8 cellular contexts compared by ENCODE assay signal in the genomic region with DNA sequence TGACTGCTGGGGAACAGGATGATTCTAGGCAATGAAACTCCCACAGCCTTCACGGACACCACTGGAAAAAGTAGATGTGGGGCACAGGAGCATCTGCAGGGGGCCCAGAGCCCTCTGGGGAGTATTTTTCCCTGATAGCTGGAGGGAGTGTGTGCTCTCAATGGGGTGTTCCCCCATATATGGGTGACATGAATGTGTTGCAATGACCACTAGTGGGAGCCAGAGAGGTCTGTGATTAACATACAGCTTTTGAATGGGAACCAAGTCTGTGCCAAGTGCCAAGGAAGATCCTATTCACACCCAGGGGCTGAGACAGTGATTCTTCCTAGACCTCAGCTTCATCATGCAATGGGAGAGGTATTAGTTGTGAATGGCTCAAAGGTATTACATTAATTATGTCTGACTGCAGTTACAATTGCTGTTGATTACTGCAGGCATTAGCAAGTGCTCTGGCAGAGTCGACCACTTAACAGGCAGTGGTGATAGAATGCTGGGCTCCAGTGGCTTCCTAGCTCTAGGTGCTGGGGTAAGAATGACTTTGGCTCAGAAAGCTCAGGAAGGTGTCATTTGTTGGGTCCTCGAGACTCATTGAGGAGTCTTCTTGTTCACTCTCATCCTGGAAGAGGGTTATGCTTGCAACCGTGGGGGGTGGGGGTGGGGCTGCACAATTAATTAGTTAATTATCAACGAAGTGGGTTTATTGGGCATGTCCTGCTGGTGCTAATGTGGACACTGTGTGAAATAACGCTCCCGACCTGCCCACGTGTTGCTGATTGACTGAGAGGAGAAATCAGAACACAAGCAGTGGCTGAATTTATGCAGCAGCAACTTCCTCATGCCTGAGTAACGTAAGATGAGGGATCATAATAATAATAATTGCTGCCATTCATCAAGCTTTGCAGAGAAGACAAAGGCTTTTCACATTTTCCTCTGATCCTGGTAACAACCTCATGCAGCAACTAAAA.
DNase-seq lines count a peak whose midpoint lies in the region; ATAC-seq, FAIRE-seq and TF ChIP-seq lines count a peak whose summit lies in the region.

No MANE protein-coding gene starts in this region.

- TF ChIP-seq CTCF in BJ (IDR thresholded peaks at IDR 0.05; ENCODE audit: insufficient read depth, low read depth, low read length) (peak; percentile 89), Panc1 (IDR thresholded peaks at IDR 0.05) (peak; percentile 92), astrocyte (IDR thresholded peaks at IDR 0.05; ENCODE audit: insufficient read depth, low read depth, low read length) (peak; percentile 85), sigmoid colon (IDR thresholded peaks at IDR 0.05) (peak in 3 of 4 experiments; percentile 41 to 65 (median 49))

- CTCF ChIA-PET in BJ (lab: Yijun Ruan, JAX) (interaction anchor here (0.7 to 4.8 kb wide), 43 partner anchors 8 to 804 kb away, joined by 3 to 36 read pairs (median 5); no protein-coding TSS in a partner anchor), Panc1 (lab: Charles Lee) (interaction anchor here (0.6 to 1.0 kb wide), 3 partner anchors 9 to 1704 kb away, joined by 3 to 4 read pairs (median 3); no protein-coding TSS in a partner anchor)

- H3K4me2 ChIP-seq in astrocyte (ENCODE audit: low read length): no peak overlapping the region

- no peaks in the 10 kb centered on the region for H3K79me2 ChIP-seq in astrocyte (ENCODE audit: insufficient read depth, low read length)

- no peaks in the 10 kb centered on the region for H3K9me3 Mint-ChIP-seq in astrocyte (ENCODE audit: unreplicated experiment)

- H2AFZ ChIP-seq in astrocyte (ENCODE audit: low read depth, low read length): no peak overlapping the region

- H3K9me3 ChIP-seq in Panc1 (ENCODE audit: control insufficient read depth, insufficient read depth, low read depth, low read length) (no peaks in the 10 kb centered on the region), astrocyte (ENCODE audit: insufficient read depth, low read depth, low read length) (no peaks in the 10 kb centered on the region), sigmoid colon (no peaks in the 10 kb centered on the region)

- peaks cover 34% of the 10 kb centered on the region for H3K27me3 Mint-ChIP-seq in astrocyte (ENCODE audit: low read depth, unreplicated experiment)

- H3K27me3 ChIP-seq in BJ (ENCODE audit: control insufficient read depth, insufficient read depth, low read length) (peaks cover 4% of the 10 kb centered on the region; the same call in 1 of the 2 replicates), Panc1 (ENCODE audit: control insufficient read depth, insufficient read depth, low read length) (peaks cover 3% of the 10 kb centered on the region; the same call in 1 of the 2 replicates), astrocyte (ENCODE audit: insufficient read depth, low read length) (peaks cover 2% of the 10 kb centered on the region), sigmoid colon (no peaks in the 10 kb centered on the region)

- DNase-seq in BJ (ENCODE audit: low read depth) (no peak), GM18507 (ENCODE audit: extremely low spot score, insufficient read length, low read depth) (peak; percentile 42), HT1080 (ENCODE audit: low read depth) (peak; percentile 45), Panc1 (ENCODE audit: low read depth, low spot score) (peak; percentile 50), astrocyte (ENCODE audit: low read depth) (peak; percentile 39), hepatic stellate cell (ENCODE audit: low spot score) (peak; percentile 47), sigmoid colon (no peak)

- in situ Hi-C loops in Panc1 (cut with HindIII; ENCODE audit: low pct_unique_long_range_greater_than_20kb, low sequenced_read_pairs): no loop called here

- intact Hi-C loops in Panc1 (cut with micrococcal nuclease; ENCODE audit: unreplicated experiment): no loop called here
- intact Hi-C loops in sigmoid colon (cut with DNase I): loop anchor here (2.0 kb wide), 1 partner anchor 531 kb away; no protein-coding TSS in a partner anchor

- H3K4me3 ChIP-seq in BJ (ENCODE audit: low read depth, low read length): no peak overlapping the region
- H3K4me3 ChIP-seq in Panc1 (ENCODE audit: low read depth in 2 of 2, low read length in 2 of 2): no peak overlapping the region
- H3K4me3 ChIP-seq in astrocyte (ENCODE audit: insufficient read depth, low read depth, low read length): no peak overlapping the region
- no peak overlapping the region for H3K4me3 ChIP-seq in sigmoid colon

- no peak for TF ChIP-seq EP300 in sigmoid colon (IDR thresholded peaks at IDR 0.05)

- no peak overlapping the region for H3K9ac ChIP-seq in astrocyte (ENCODE audit: low read length)

- no peak overlapping the region for H3K4me3 Mint-ChIP-seq in astrocyte (ENCODE audit: unreplicated experiment)

- peak; percentile 92 for ATAC-seq in Panc1
- no peak for ATAC-seq in GM21737 (IDR thresholded peaks at IDR 0.05; ENCODE audit: unreplicated experiment)

- FAIRE-seq in GM18507 (lab: Jason Lieb, UNC): peak; percentile 80
- FAIRE-seq in astrocyte (lab: Jason Lieb, UNC): no peak

- H3K36me3 Mint-ChIP-seq in astrocyte (ENCODE audit: low read depth, unreplicated experiment): no peaks in the 10 kb centered on the region

- no peak for TF ChIP-seq POLR2A in sigmoid colon (IDR thresholded peaks at IDR 0.05)

- H3K27ac ChIP-seq in Panc1 (ENCODE audit: low read length) (no peak overlapping the region), astrocyte (ENCODE audit: low read depth, low read length) (no peak overlapping the region), sigmoid colon (no peak overlapping the region)

- H3K4me1 ChIP-seq in Panc1 (ENCODE audit: control insufficient read depth, insufficient read depth, low read length) (no peaks in the 10 kb centered on the region), astrocyte (ENCODE audit: insufficient read depth, low read length) (peaks cover 1% of the 10 kb centered on the region), sigmoid colon (peaks cover 0 to 5% (median 0%) of the 10 kb centered on the region in 4 donors)

- H3K36me3 ChIP-seq in BJ (ENCODE audit: control insufficient read depth, insufficient read depth, low read length) (no peaks in the 10 kb centered on the region), Panc1 (ENCODE audit: control insufficient read depth, insufficient read depth, low read length) (no peaks in the 10 kb centered on the region), astrocyte (ENCODE audit: insufficient read depth, low read length) (no peaks in the 10 kb centered on the region), sigmoid colon (no peaks in the 10 kb centered on the region)

- no peaks in the 10 kb centered on the region for H4K20me1 ChIP-seq in astrocyte (ENCODE audit: insufficient read depth, low read length)

- no TSS peak for BruUV-seq in Panc1 (replicated peaks; lab: Mats Ljungman, UMichigan)

- 24 to 57% methylated on average over 9 of the region's 9 CpGs for WGBS in sigmoid colon, 2 donors

- H3K4me1 Mint-ChIP-seq in astrocyte (ENCODE audit: low read depth, unreplicated experiment): peaks cover 21% of the 10 kb centered on the region

- POLR2A ChIA-PET in BJ (lab: Charles Lee) (no interaction called here), Panc1 (lab: Charles Lee) (no interaction called here)

- H3K27ac Mint-ChIP-seq in astrocyte (ENCODE audit: unreplicated experiment): no peak overlapping the region

Comparison
In these comparisons a context has a peak if more than half of its experiments do, and no peak if none do; other contexts are left out.
1. DNase-seq: peak in GM18507 (single experiment), HT1080 (single experiment), Panc1 (single experiment), astrocyte (single experiment) and hepatic stellate cell (single experiment); none in BJ (single experiment) and sigmoid colon (single experiment).
2. Peak in every context shown above with its lines, with median percentiles within 50 percentile points of each other: CTCF ChIP-seq.